In the genomic region with DNA sequence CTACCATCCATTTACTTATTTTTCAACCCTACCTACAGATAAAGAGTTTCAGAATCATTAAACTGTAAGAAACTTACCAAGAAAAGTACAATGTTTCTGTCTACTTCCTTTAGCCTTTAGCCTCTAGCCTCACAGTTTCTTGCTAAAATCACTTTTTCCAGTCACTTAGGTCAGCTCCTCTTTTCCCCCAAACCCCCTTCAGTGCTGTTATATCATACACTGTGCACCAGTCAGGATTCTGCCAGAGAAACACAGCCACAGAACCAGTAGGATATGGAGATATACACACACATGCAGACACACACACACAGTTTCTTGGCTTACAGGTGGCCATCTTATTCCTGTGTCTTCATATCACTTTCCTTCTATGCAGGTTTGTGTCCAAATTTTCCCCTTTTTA, we compare ENCODE assay signal across 24 cellular contexts.
"Had no signal": no experiment of that assay in that cellular context is flagged by ENCODE, and none has a peak within 500 bp of the region (broad histone marks: within the 10 kb centered on the region; RNA-seq: fewer than 3 reads in every experiment).

No MANE protein-coding gene starts in this region.

- H3K9me3 ChIP-seq: mucosa of descending colon, uterus had no signal

- DNase-seq: activated CD4-positive, alpha-beta T cell treated with anti-CD3 and anti-CD28 coated beads for 1 hour; activated CD4-positive, alpha-beta T cell treated with anti-CD3 and anti-CD28 coated beads, Interleukin-2, amount 50 U/mL, for 4 hours; activated CD8-positive, alpha-beta memory T cell treated with anti-CD3 and anti-CD28 coated beads, Interleukin-2, amount 10 ng/mL, durations not matched to agents 7 days and 5 days; adrenal gland; aorta; dorsolateral prefrontal cortex; effector memory CD4-positive, alpha-beta T cell; glutamatergic neuron; left ventricle myocardium inferior; mesendoderm; mucosa of descending colon; stimulated activated CD4-positive, alpha-beta T cell treated with anti-CD3 and anti-CD28 coated beads, Interleukin-1b, Interleukin-23, amount 100 ng/mL, for 48 hours; stimulated activated naive CD4-positive, alpha-beta T cell; uterus had no signal

- H3K27me3 Mint-ChIP-seq: activated T-helper 17 cell treated with anti-CD3 and anti-CD28 coated beads, Interleukin-2, amount 50 U/mL, for 72 hours; natural killer cell treated with Interleukin-12 subunit alpha and Interleukin-12 subunit beta and Interleukin-15 and Interleukin-18, amount 100 ng/mL, for 72 hours; type B pancreatic cell had no signal

- H3K36me3 Mint-ChIP-seq: type B pancreatic cell had no signal

- H3K27ac Mint-ChIP-seq: activated CD8-positive, alpha-beta memory T cell treated with anti-CD3 and anti-CD28 coated beads, Interleukin-2, amount 10 ng/mL, durations not matched to agents 7 days and 5 days; activated T-helper 17 cell treated with anti-CD3 and anti-CD28 coated beads, Interleukin-2, amount 50 U/mL, for 72 hours; brain; type B pancreatic cell had no signal

- H3K4me3 Mint-ChIP-seq: activated CD8-positive, alpha-beta memory T cell treated with anti-CD3 and anti-CD28 coated beads, Interleukin-2, amount 10 ng/mL, durations not matched to agents 7 days and 5 days; activated T-helper 17 cell treated with anti-CD3 and anti-CD28 coated beads, Interleukin-2, amount 50 U/mL, for 72 hours; brain; natural killer cell treated with Interleukin-12 subunit alpha and Interleukin-12 subunit beta and Interleukin-15 and Interleukin-18, amount 100 ng/mL, for 72 hours; type B pancreatic cell had no signal

- H3K4me3 ChIP-seq: adrenal gland, cardiac muscle cell, coronary artery, dorsolateral prefrontal cortex, left ventricle myocardium inferior, lung, mucosa of descending colon, right atrium auricular region, smooth muscle cell, uterus had no signal

- H3K4me2 ChIP-seq: smooth muscle cell had no signal

- H3K4me1 ChIP-seq: adrenal gland, left ventricle myocardium inferior, right atrium auricular region, uterus had no signal

- ATAC-seq: activated CD8-positive, alpha-beta memory T cell treated with anti-CD3 and anti-CD28 coated beads, Interleukin-2, amount 10 ng/mL, durations not matched to agents 7 days and 5 days; activated naive CD4-positive, alpha-beta T cell treated with anti-CD3 and anti-CD28 coated beads, Interleukin-2, amount 50 U/mL, for 72 hours; activated T-helper 17 cell treated with anti-CD3 and anti-CD28 coated beads, Interleukin-2, amount 50 U/mL, for 72 hours; mucosa of descending colon; natural killer cell treated with Interleukin-12 subunit alpha and Interleukin-12 subunit beta and Interleukin-15 and Interleukin-18, amount 100 ng/mL, for 72 hours had no signal

- H3K36me3 ChIP-seq: adrenal gland, cardiac muscle cell, left ventricle myocardium inferior, right atrium auricular region, uterus had no signal

- H3K9me3 Mint-ChIP-seq: natural killer cell treated with Interleukin-12 subunit alpha and Interleukin-12 subunit beta and Interleukin-15 and Interleukin-18, amount 100 ng/mL, for 72 hours had no signal

- H3K27me3 ChIP-seq: adrenal gland, cardiac muscle cell, dorsolateral prefrontal cortex, right atrium auricular region, uterus had no signal

- H3K27ac ChIP-seq: adrenal gland, cardiac muscle cell, coronary artery, dorsolateral prefrontal cortex, left ventricle myocardium inferior, right atrium auricular region, uterus had no signal
